8 cellular contexts compared by ENCODE assay signal in the genomic region with DNA sequence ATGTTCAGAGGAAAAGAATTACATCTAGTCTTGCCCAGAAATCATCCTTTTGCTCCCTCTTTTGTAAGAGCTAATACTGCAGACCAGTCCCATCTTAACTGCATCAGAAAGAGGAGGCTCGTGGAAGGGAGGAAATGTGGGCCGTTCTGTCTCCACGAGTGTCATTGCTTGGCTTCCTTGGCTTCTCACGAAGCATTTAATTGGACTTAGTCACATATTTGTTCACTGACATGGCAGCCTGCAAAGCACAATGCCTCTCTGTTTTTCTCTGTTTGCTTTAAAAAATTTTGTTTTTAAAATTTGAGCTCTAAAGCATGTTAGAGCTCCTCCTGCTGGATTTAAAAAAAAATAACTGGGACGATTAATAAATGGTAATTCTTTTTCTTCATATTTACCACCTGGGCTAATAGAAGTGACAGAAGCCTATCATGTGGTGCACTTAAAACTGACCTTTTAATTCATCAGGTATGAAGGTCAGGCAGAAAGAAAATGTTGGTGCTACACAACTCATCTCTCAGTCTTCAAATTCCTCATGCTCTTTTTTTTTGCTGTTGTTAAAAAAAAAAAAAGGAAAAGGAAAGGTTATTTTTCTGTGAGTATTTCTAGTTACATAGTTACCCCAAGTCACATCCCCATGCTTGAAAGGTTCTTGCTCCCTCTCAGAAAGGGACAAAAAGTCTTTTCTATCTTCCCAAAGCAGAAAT. TPM values are rescaled to one million over a fixed set of nuclear protein-coding genes. Genes with fewer than 3 reads are reported as not detected.
A peak's percentile ranks its signal among the peaks of the same experiment; 100 is the strongest.
DNase-seq lines count a peak whose midpoint lies in the region; ATAC-seq lines count a peak whose summit lies in the region.

No MANE protein-coding gene starts in this region.

- H3K27me3 ChIP-seq in effector memory CD4-positive, alpha-beta T cell (replicated peaks; ENCODE audit: control insufficient read depth, insufficient read depth, low read length, poor library complexity, severe bottlenecking), result no peaks in the 10 kb centered on the region

- peak overlapping the region; percentile 68 for H3K27ac Mint-ChIP-seq in T-helper 17 cell

- H3K4me3 ChIP-seq in effector memory CD4-positive, alpha-beta T cell (ENCODE audit: insufficient read depth, low read depth, low read length, poor library complexity, severe bottlenecking), result peak overlapping the region; percentile 38

- H3K4me1 Mint-ChIP-seq in T-helper 17 cell, result peaks cover 29% of the 10 kb centered on the region

- no peaks in the 10 kb centered on the region for H3K27me3 Mint-ChIP-seq in T-helper 17 cell

- H3K4me1 ChIP-seq in effector memory CD4-positive, alpha-beta T cell (ENCODE audit: control insufficient read depth, insufficient read depth, low read length, poor library complexity, severe bottlenecking), result peaks cover 9% of the 10 kb centered on the region

- H3K36me3 Mint-ChIP-seq in T-helper 17 cell (ENCODE audit: low read depth), result no peaks in the 10 kb centered on the region

- H3K9me3 ChIP-seq in T-helper 17 cell (ENCODE audit: control insufficient read depth, low read length, poor library complexity, severe bottlenecking), result no peaks in the 10 kb centered on the region
- no peaks in the 10 kb centered on the region for H3K9me3 ChIP-seq in effector memory CD4-positive, alpha-beta T cell (ENCODE audit: control insufficient read depth, low read length)

- peak; percentile 61 for ATAC-seq in T-helper 17 cell
- ATAC-seq in HG03095 (IDR thresholded peaks at IDR 0.05; ENCODE audit: unreplicated experiment), result no peak

- no peaks in the 10 kb centered on the region for H3K36me3 ChIP-seq in effector memory CD4-positive, alpha-beta T cell (ENCODE audit: control insufficient read depth, insufficient read depth, low read length)

- peak overlapping the region; percentile 49 for H3K4me3 Mint-ChIP-seq in T-helper 17 cell

- peak; percentile 70 for DNase-seq in activated CD8-positive, alpha-beta memory T cell treated with anti-CD3 and anti-CD28 coated beads for 24 hours
- no peak for DNase-seq in activated CD8-positive, alpha-beta memory T cell treated with anti-CD3 and anti-CD28 coated beads, Interleukin-2, amount 50 U/mL, for 48 hours
- DNase-seq in Kasumi-1 (lab: John Stamatoyannopoulos, UW) (peak; percentile 38 to 64), T-helper 17 cell (no peak), lung microvascular endothelial cell (ENCODE audit: low read depth in 2 of 2) (peak; percentile 71 to 91), superior temporal gyrus (ENCODE audit: extremely low spot score) (peak; percentile 94)
- no peak for DNase-seq in effector memory CD4-positive, alpha-beta T cell

- H3K27ac ChIP-seq in effector memory CD4-positive, alpha-beta T cell (ENCODE audit: insufficient read depth, low read length, poor library complexity, severe bottlenecking), result peak overlapping the region; percentile 22

RNA-seq across cellular contexts. Expression of a gene that starts 21.0 kb away (rescaled TPM):
- not detected for total RNA-seq in T-helper 17 cell
- total RNA-seq in lung microvascular endothelial cell, result not detected in 2 replicates

RNA-seq across cellular contexts. Expression of a gene that starts 44.3 kb away (rescaled TPM):
- 10 to 100 TPM; 21.4 to 24.9 TPM for total RNA-seq in T-helper 17 cell
- 13.5 and 18.8 TPM in 2 replicates for total RNA-seq in lung microvascular endothelial cell

Comparison
In these comparisons a context has a peak if more than half of its experiments do, and no peak if none do; other contexts are left out.
1. DNase-seq: peak in activated CD8-positive, alpha-beta memory T cell treated with anti-CD3 and anti-CD28 coated beads for 24 hours (single experiment), Kasumi-1 (2 of 2), lung microvascular endothelial cell (2 of 2) and superior temporal gyrus (single experiment); none in activated CD8-positive, alpha-beta memory T cell treated with anti-CD3 and anti-CD28 coated beads, Interleukin-2, amount 50 U/mL, for 48 hours (single experiment), T-helper 17 cell (0 of 3) and effector memory CD4-positive, alpha-beta T cell (0 of 3).